In genomic region chr11:71144736-71145135, GRCh38 we compare ENCODE assay signal across 24 cellular contexts.
"Had no signal": no experiment of that assay in that cellular context is flagged by ENCODE, and none has a peak within 500 bp of the region (broad histone marks: within the 10 kb centered on the region; RNA-seq: fewer than 3 reads in every experiment).

No MANE protein-coding gene starts in this region.

- H3K36me3 ChIP-seq: colonic mucosa, esophagus muscularis mucosa, gastrocnemius medialis, heart right ventricle, left lung, lower lobe of right lung had no signal

- H3K4me3 Mint-ChIP-seq: dendritic cell treated with granulocyte-macrophage colony-stimulating factor and Interleukin-4, amounts not matched to agents 40 ng/mL and 50 ng/mL, for 4 days; effector memory CD8-positive, alpha-beta T cell; endodermal cell; memory B cell; naive thymus-derived CD4-positive, alpha-beta T cell had no signal

- FAIRE-seq: endometrium, islet of Langerhans, keratinocyte had no signal

- H3K27me3 Mint-ChIP-seq: dendritic cell treated with granulocyte-macrophage colony-stimulating factor and Interleukin-4, amounts not matched to agents 40 ng/mL and 50 ng/mL, for 4 days had no signal

- ATAC-seq: effector memory CD8-positive, alpha-beta T cell; gastrocnemius medialis; heart right ventricle; left cardiac atrium; left lung; left ventricle myocardium superior; lower lobe of right lung; naive thymus-derived CD4-positive, alpha-beta T cell had no signal

- H3K4me3 ChIP-seq: colonic mucosa, esophagus muscularis mucosa, gastrocnemius medialis, heart right ventricle, left lung, lower lobe of right lung had no signal

- DNase-seq: colonic mucosa; cortex of kidney; effector CD8-positive, alpha-beta T cell; effector memory CD8-positive, alpha-beta T cell; endodermal cell; erythroblast; foreskin melanocyte; gastrocnemius medialis; glutamatergic neuron; heart right ventricle; hippocampal formation; left cardiac atrium; left lung; left ventricle myocardium superior; lower lobe of right lung; mesendoderm; midbrain; naive thymus-derived CD4-positive, alpha-beta T cell had no signal

- H3K4me1 Mint-ChIP-seq: endodermal cell; memory B cell; naive thymus-derived CD4-positive, alpha-beta T cell had no signal

- H3K36me3 Mint-ChIP-seq: memory B cell; naive thymus-derived CD4-positive, alpha-beta T cell had no signal

- H3K9me3 Mint-ChIP-seq: endodermal cell had no signal

- H3K27ac Mint-ChIP-seq: dendritic cell treated with granulocyte-macrophage colony-stimulating factor and Interleukin-4, amounts not matched to agents 40 ng/mL and 50 ng/mL, for 4 days; effector memory CD8-positive, alpha-beta T cell; endodermal cell; memory B cell; naive thymus-derived CD4-positive, alpha-beta T cell had no signal

- H3K27ac ChIP-seq: colonic mucosa, esophagus muscularis mucosa, gastrocnemius medialis, heart right ventricle, left lung, lower lobe of right lung had no signal

- H3K27me3 ChIP-seq: colonic mucosa, gastrocnemius medialis, left lung had no signal

- H3K4me1 ChIP-seq: colonic mucosa, gastrocnemius medialis, left lung had no signal
